19 cellular contexts compared by ENCODE assay signal in genomic region chr11:45144126-45145082, GRCh38. TPM values are rescaled to one million over a fixed set of nuclear protein-coding genes. Genes with fewer than 3 reads are reported as not detected.
DNase-seq lines count a peak whose midpoint lies in the region; ATAC-seq and TF ChIP-seq lines count a peak whose summit lies in the region.
"Had no signal": no experiment of that assay in that cellular context is flagged by ENCODE, and none has a peak within 500 bp of the region (broad histone marks: within the 10 kb centered on the region; RNA-seq: fewer than 3 reads in every experiment).

No MANE protein-coding gene starts in this region.

- no peaks in the 10 kb centered on the region for H3K36me3 Mint-ChIP-seq in activated T-cell treated with anti-CD3 and anti-CD28 coated beads, Interleukin-2, amount 50 U/mL, for 4 hours (ENCODE audit: insufficient read depth)
- H3K36me3 Mint-ChIP-seq in T-helper 17 cell (ENCODE audit: low read depth) = peaks cover 3% of the 10 kb centered on the region

- H3K4me1 ChIP-seq in sigmoid colon = peaks cover 0 to 29% (median 27%) of the 10 kb centered on the region in 4 donors
- peaks cover 10% of the 10 kb centered on the region for H3K4me1 ChIP-seq in mammary epithelial cell (ENCODE audit: insufficient read depth, low read length)

- H3K27ac ChIP-seq in sigmoid colon = no peak overlapping the region
- no peak overlapping the region for H3K27ac ChIP-seq in mammary epithelial cell (ENCODE audit: insufficient read depth, low read depth, low read length)
- H3K27ac ChIP-seq: breast epithelium, heart right ventricle, HL-60 had no signal

- in situ Hi-C loops in mammary epithelial cell (cut with MboI; ENCODE audit: low sequenced_read_pairs in 2 of 2) = no loop called here

- peaks cover 23% of the 10 kb centered on the region for H3K4me1 Mint-ChIP-seq in activated T-cell treated with anti-CD3 and anti-CD28 coated beads, Interleukin-2, amount 50 U/mL, for 4 hours (ENCODE audit: low read depth)
- H3K4me1 Mint-ChIP-seq in T-helper 17 cell = peaks cover 24% of the 10 kb centered on the region

- BruUV-seq in mammary epithelial cell (replicated peaks; lab: Mats Ljungman, UMichigan) = no TSS peak

- CTCF ChIA-PET in mammary epithelial cell (lab: Charles Lee; ENCODE audit: low non-redundant PET) = no interaction called here

- no peaks in the 10 kb centered on the region for H3K9me3 Mint-ChIP-seq in activated T-cell treated with anti-CD3 and anti-CD28 coated beads, Interleukin-2, amount 50 U/mL, for 4 hours
- H3K9me3 Mint-ChIP-seq: CD8-positive, alpha-beta T cell had no signal

- no peaks in the 10 kb centered on the region for H3K36me3 ChIP-seq in sigmoid colon
- no peaks in the 10 kb centered on the region for H3K36me3 ChIP-seq in mammary epithelial cell (ENCODE audit: insufficient read depth, low read length)
- H3K36me3 ChIP-seq: breast epithelium, heart right ventricle had no signal

- TF ChIP-seq POLR2A in sigmoid colon (IDR thresholded peaks at IDR 0.05) = no peak

- no peaks in the 10 kb centered on the region for H3K9me3 ChIP-seq in T-helper 17 cell (ENCODE audit: control insufficient read depth, low read length, poor library complexity, severe bottlenecking)
- H3K9me3 ChIP-seq in sigmoid colon = no peaks in the 10 kb centered on the region
- H3K9me3 ChIP-seq in mammary epithelial cell (replicated peaks; ENCODE audit: insufficient read depth, low read length) = no peaks in the 10 kb centered on the region
- H3K9me3 ChIP-seq: breast epithelium, heart right ventricle had no signal

- no peak overlapping the region for H2AFZ ChIP-seq in mammary epithelial cell (ENCODE audit: low read depth, low read length)

- H4K20me1 ChIP-seq in mammary epithelial cell (ENCODE audit: insufficient read depth, low read length) = no peaks in the 10 kb centered on the region

- H3K27ac Mint-ChIP-seq in T-helper 17 cell = no peak overlapping the region
- H3K27ac Mint-ChIP-seq: CD8-positive, alpha-beta T cell had no signal

- peak overlapping the region; percentile 87 for H3K4me3 Mint-ChIP-seq in activated T-cell treated with anti-CD3 and anti-CD28 coated beads, Interleukin-2, amount 50 U/mL, for 4 hours
- H3K4me3 Mint-ChIP-seq in T-helper 17 cell = peak overlapping the region; percentile 21

- no peak overlapping the region for H3K9ac ChIP-seq in mammary epithelial cell (ENCODE audit: insufficient read depth, low read length)

- peaks cover 4% of the 10 kb centered on the region for H3K27me3 Mint-ChIP-seq in activated T-cell treated with anti-CD3 and anti-CD28 coated beads, Interleukin-2, amount 50 U/mL, for 4 hours (ENCODE audit: low read depth)
- H3K27me3 Mint-ChIP-seq in T-helper 17 cell = peaks cover 5% of the 10 kb centered on the region

- dilution Hi-C loops in mammary epithelial cell (cut with HindIII; ENCODE audit: low sequenced_read_pairs) = no loop called here

- TF ChIP-seq CTCF in sigmoid colon (IDR thresholded peaks at IDR 0.05) = no peak
- no peak for TF ChIP-seq CTCF in mammary epithelial cell (conservative IDR thresholded peaks at IDR 0.05 in 1 of 2, IDR thresholded peaks at IDR 0.05 in 1 of 2; ENCODE audit: extremely low read depth in 1 of 2, insufficient read depth in 1 of 2, low read depth in 1 of 2, low read length in 2 of 2)

- intact Hi-C loops in sigmoid colon (cut with DNase I) (no loop called here), mammary epithelial cell (cut with micrococcal nuclease) (no loop called here)

- no peak for TF ChIP-seq EP300 in sigmoid colon (IDR thresholded peaks at IDR 0.05)

- no peak for DNase-seq in activated T-cell treated with anti-CD3 and anti-CD28 coated beads, Interleukin-2, amount 50 U/mL, for 4 hours
- DNase-seq in activated T-cell treated with anti-CD3 and anti-CD28 coated beads, Interleukin-2, amount 50 U/mL, for 1 hour = no peak
- DNase-seq in T-helper 17 cell (no peak), left lobe of liver (ENCODE audit: low spot score) (peak; percentile 38), sigmoid colon (peak; percentile 46), mammary epithelial cell (no peak), cerebellum (ENCODE audit: low spot score) (no peak)
- DNase-seq: activated CD4-positive, alpha-beta T cell treated with anti-CD3 and anti-CD28 coated beads for 48 hours; dermis blood vessel endothelial cell; DMS79; IMR-90; NCI-H1436; Right ventricle myocardium superior had no signal

- no peaks in the 10 kb centered on the region for H3K27me3 ChIP-seq in sigmoid colon
- H3K27me3 ChIP-seq in mammary epithelial cell (ENCODE audit: insufficient read depth, low read length) = no peaks in the 10 kb centered on the region
- H3K27me3 ChIP-seq: breast epithelium had no signal

- no peak overlapping the region for H3K4me2 ChIP-seq in mammary epithelial cell (ENCODE audit: insufficient read depth, low read depth, low read length)

- WGBS in sigmoid colon, 2 donors = 86 to 87% methylated on average over 16 of the region's 16 CpGs
- WGBS in mammary epithelial cell (ENCODE audit: low coverage, missing lambda C conversion rate) = 78% methylated on average over 12 of the region's 16 CpGs

- ATAC-seq in activated T-cell treated with anti-CD3 and anti-CD28 coated beads, Interleukin-2, amount 50 U/mL, for 4 hours = no peak
- ATAC-seq in T-helper 17 cell (no peak), left lobe of liver (no peak), HG02973 (IDR thresholded peaks at IDR 0.05; ENCODE audit: unreplicated experiment) (no peak)
- ATAC-seq: CD8-positive, alpha-beta T cell; GM12878; heart right ventricle had no signal

- no peaks in the 10 kb centered on the region for H3K79me2 ChIP-seq in mammary epithelial cell (ENCODE audit: insufficient read depth, low read length)

- no peak overlapping the region for H3K4me3 ChIP-seq in sigmoid colon
- no peak overlapping the region for H3K4me3 ChIP-seq in mammary epithelial cell (replicated peaks in 1 of 3; ENCODE audit: insufficient read depth in 1 of 3, low read depth in 2 of 3, low read length in 3 of 3)
- H3K4me3 ChIP-seq: GM12878 had no signal

RNA-seq across cellular contexts. Expression of gene PRDM11, which starts 2.0 kb away (rescaled TPM):
- total RNA-seq in activated T-cell treated with anti-CD3 and anti-CD28 coated beads, Interleukin-2, amount 50 U/mL, for 4 hours = 1 to 10 TPM; 6.0 to 8.5 (median 6.8) TPM
- total RNA-seq in T-helper 17 cell = 1 to 10 TPM; 4.6 to 6.5 TPM
- 3.5 TPM for total RNA-seq in left lobe of liver
- total RNA-seq in sigmoid colon = 10 to 100 TPM; 12.7 to 23.2 (median 20.7) TPM
- 1 to 10 TPM in 2 of 3 donors, under 1 TPM in 1; 0.92 to 4.3 (median 1.8) TPM for polyA plus RNA-seq in sigmoid colon
- 1 to 10 TPM; 3.3 to 3.4 TPM for total RNA-seq in mammary epithelial cell
- 1.7 TPM for polyA plus RNA-seq in mammary epithelial cell
- polyA minus RNA-seq in mammary epithelial cell = 4.2 TPM
- 10.9 TPM for total RNA-seq in cerebellum

Comparison
In these comparisons a context has a peak if more than half of its experiments do, and no peak if none do; other contexts are left out.
1. DNase-seq: peak in left lobe of liver (single experiment) and sigmoid colon (single experiment); none in activated T-cell treated with anti-CD3 and anti-CD28 coated beads, Interleukin-2, amount 50 U/mL, for 4 hours (single experiment), activated T-cell treated with anti-CD3 and anti-CD28 coated beads, Interleukin-2, amount 50 U/mL, for 1 hour (single experiment), T-helper 17 cell (0 of 3), mammary epithelial cell (single experiment) and cerebellum (single experiment).